Comparison of ENCODE assay signal across 10 cellular contexts in the genomic region with DNA sequence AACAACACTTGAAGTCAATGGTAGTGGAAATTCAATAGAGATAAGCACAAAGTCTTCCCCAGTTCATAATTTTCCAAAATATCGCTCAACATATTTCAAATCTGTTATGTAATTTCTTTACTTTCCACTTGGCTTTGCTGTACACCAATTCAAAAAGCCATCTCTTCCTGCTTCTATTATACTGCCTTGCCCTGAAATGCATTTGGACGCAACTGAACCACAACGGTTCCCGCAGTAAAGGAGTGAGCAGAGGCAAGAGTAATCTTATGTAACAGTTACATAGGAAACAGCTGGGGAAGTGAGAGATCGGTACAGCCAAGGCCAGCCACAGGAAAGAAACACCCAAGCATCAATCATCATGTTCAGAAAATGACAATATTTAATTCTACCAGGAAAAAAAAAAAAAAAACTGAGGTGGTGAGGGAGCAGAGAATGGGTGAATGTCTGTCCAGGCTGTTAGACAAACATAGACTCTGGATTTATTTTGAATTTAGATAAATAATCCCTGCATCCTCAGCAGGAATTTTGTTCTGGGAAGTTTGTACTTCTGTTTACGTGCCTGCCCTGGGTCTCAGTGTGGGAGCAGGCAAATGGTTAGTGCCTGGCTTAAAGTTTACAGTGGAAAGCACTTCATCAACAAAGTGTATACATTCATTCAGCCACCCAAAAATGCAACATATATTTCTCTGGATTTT.
A peak's percentile ranks its signal among the peaks of the same experiment; 100 is the strongest.
DNase-seq lines count a peak whose midpoint lies in the region; ATAC-seq, FAIRE-seq and TF ChIP-seq lines count a peak whose summit lies in the region.
"Had no signal": no experiment of that assay in that cellular context is flagged by ENCODE, and none has a peak within 500 bp of the region (broad histone marks: within the 10 kb centered on the region; RNA-seq: fewer than 3 reads in every experiment).

No MANE protein-coding gene starts in this region.

- WGBS in small intestine, 3 donors, result 41 to 78% (median 59%) methylated on average over 6 of the region's 6 CpGs
- WGBS in prostate gland, result 58% methylated on average over 6 of the region's 6 CpGs

- H3K27me3 ChIP-seq in small intestine (ENCODE audit: control insufficient read depth in 2 of 2, insufficient read depth in 2 of 2, low read length in 2 of 2) (no peaks in the 10 kb centered on the region), prostate gland (replicated peaks; ENCODE audit: insufficient read depth) (no peaks in the 10 kb centered on the region)
- H3K27me3 ChIP-seq: pancreas, thyroid gland had no signal

- no peaks in the 10 kb centered on the region for H3K27me3 Mint-ChIP-seq in T-helper 17 cell

- peaks cover 26% of the 10 kb centered on the region for H3K4me1 Mint-ChIP-seq in T-helper 17 cell

- no peak overlapping the region for H3K27ac ChIP-seq in small intestine (ENCODE audit: low read depth in 1 of 2, low read length in 1 of 2)
- no peak overlapping the region for H3K27ac ChIP-seq in prostate gland
- H3K27ac ChIP-seq: pancreas, thyroid gland had no signal

- TF ChIP-seq CTCF in prostate gland (IDR thresholded peaks at IDR 0.05), result no peak

- H3K4me3 ChIP-seq in small intestine (ENCODE audit: low read depth in 1 of 2, low read length in 2 of 2) (no peak overlapping the region), prostate gland (no peak overlapping the region)
- H3K4me3 ChIP-seq: pancreas, thyroid gland had no signal

- H3K4me1 ChIP-seq in small intestine (ENCODE audit: control insufficient read depth in 2 of 2, insufficient read depth in 1 of 2, low read depth in 1 of 2, low read length in 1 of 2) (no peaks in the 10 kb centered on the region), prostate gland (replicated peaks) (no peaks in the 10 kb centered on the region)
- H3K4me1 ChIP-seq: pancreas, thyroid gland had no signal

- peak; percentile 94 for ATAC-seq in T-helper 17 cell
- ATAC-seq in GM21360 (IDR thresholded peaks at IDR 0.05; ENCODE audit: unreplicated experiment), result no peak
- ATAC-seq in HG02981 (IDR thresholded peaks at IDR 0.05; ENCODE audit: unreplicated experiment), result no peak

- H3K4me3 Mint-ChIP-seq in T-helper 17 cell, result peak overlapping the region; percentile 63

- H3K36me3 ChIP-seq in small intestine (ENCODE audit: control insufficient read depth in 2 of 2, insufficient read depth in 2 of 2, low read length in 2 of 2) (no peaks in the 10 kb centered on the region), prostate gland (no peaks in the 10 kb centered on the region)
- H3K36me3 ChIP-seq: pancreas, thyroid gland had no signal

- TF ChIP-seq POLR2A in prostate gland (IDR thresholded peaks at IDR 0.05), result no peak

- H3K9me3 ChIP-seq in T-helper 17 cell (ENCODE audit: control insufficient read depth, low read length, poor library complexity, severe bottlenecking), result no peaks in the 10 kb centered on the region
- H3K9me3 ChIP-seq in small intestine (ENCODE audit: control insufficient read depth, low read depth), result no peaks in the 10 kb centered on the region
- no peaks in the 10 kb centered on the region for H3K9me3 ChIP-seq in prostate gland
- H3K9me3 ChIP-seq: pancreas, thyroid gland had no signal

- peak overlapping the region; percentile 92 for H3K27ac Mint-ChIP-seq in T-helper 17 cell

- no peak for FAIRE-seq in small intestine (lab: Jason Lieb, UNC)
- FAIRE-seq: pancreas had no signal

- no peaks in the 10 kb centered on the region for H3K36me3 Mint-ChIP-seq in T-helper 17 cell (ENCODE audit: low read depth)

- intact Hi-C loops in prostate gland (cut with DNase I), result no loop called here

- peak; percentile 80 for DNase-seq in KG1 (lab: John Stamatoyannopoulos, UW)
- peak in 1 of 3 donors; percentile 15 for DNase-seq in T-helper 17 cell
- peak; percentile 98 to 99 for DNase-seq in dermis microvascular lymphatic vessel endothelial cell (ENCODE audit: low read depth in 2 of 2)
- peak; percentile 10 for DNase-seq in small intestine
- no peak for DNase-seq in COLO668 (lab: John Stamatoyannopoulos, UW; ENCODE audit: unreplicated experiment)
- no peak for DNase-seq in prostate gland (ENCODE audit: low spot score)
- DNase-seq: pancreas, thyroid gland had no signal

Comparison
In these comparisons a context has a peak if more than half of its experiments do, and no peak if none do; other contexts are left out.
1. DNase-seq: peak in KG1 (single experiment), dermis microvascular lymphatic vessel endothelial cell (2 of 2) and small intestine (single experiment); none in COLO668 (single experiment) and prostate gland (single experiment).